8 cellular contexts compared by ENCODE assay signal in the genomic region with DNA sequence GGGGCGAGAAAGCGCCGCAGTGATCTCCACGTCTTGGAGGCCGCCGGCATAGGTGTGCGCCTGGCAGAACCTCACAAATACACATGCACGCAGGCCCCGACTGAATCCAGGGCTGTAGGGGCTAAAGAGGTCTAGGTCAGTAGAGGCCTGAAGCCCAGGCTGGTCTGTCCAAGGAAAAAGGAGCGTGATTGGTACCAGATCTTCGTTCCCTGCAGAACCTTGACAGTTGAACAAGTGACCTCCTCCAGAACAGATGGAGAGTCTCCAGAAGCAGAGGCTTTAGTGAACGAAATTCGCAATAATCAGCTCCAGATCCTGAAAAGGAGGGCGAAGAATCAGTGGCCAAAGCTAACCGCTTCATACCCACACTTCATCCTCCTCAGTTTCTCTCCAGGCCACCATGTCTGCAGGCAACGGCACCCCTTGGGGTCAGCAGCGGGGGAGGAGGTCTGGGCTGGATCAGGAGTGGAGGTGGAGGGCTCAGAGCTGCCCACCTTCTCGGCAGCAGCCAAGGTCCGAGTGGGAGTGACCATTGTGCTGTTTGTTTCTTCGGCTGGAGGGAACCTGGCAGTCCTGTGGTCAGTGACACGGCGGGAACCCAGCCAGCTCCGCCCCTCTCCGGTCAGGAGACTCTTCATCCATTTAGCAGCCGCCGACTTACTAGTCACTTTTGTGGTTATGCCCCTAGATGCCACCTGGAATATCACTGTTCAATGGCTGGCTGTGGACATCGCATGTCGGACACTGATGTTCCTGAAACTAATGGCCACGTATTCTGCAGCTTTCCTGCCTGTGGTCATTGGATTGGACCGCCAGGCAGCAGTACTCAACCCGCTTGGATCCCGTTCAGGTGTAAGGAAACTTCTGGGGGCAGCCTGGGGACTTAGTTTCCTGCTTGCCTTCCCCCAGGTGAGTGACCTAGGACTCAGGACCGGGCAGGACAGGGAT. TPM values are rescaled to one million over a fixed set of nuclear protein-coding genes. Genes with fewer than 3 reads are reported as not detected.
DNase-seq lines count a peak whose midpoint lies in the region; ATAC-seq, FAIRE-seq and TF ChIP-seq lines count a peak whose summit lies in the region.

No MANE protein-coding gene starts in this region.

- DNase-seq in Ammon's horn (ENCODE audit: low spot score) (peak; percentile 40), Panc1 (ENCODE audit: low read depth, low spot score) (no peak), caudate nucleus (lab: John Stamatoyannopoulos, UW) (peak in 26 of 61 donors; percentile 2 to 56 (median 31)), keratinocyte (ENCODE audit: low read depth, low spot score) (no peak), spleen (peak; percentile 89), NCI-H128 (lab: John Stamatoyannopoulos, UW; ENCODE audit: unreplicated experiment) (no peak)

- intact Hi-C loops in Panc1 (cut with micrococcal nuclease; ENCODE audit: unreplicated experiment) (loop anchor here (10.0 kb wide), 1 partner anchor 64 kb away; a partner anchor contains a TSS), spleen (cut with DNase I; ENCODE audit: low total_unique reads) (no loop called here)

- dilution Hi-C loops in keratinocyte (cut with MboI; ENCODE audit: extremely low pct_ligation_motif_present, low sequenced_read_pairs), result no loop called here

- ATAC-seq in HG03135 (IDR thresholded peaks at IDR 0.05; ENCODE audit: unreplicated experiment) (peak; percentile 77), Panc1 (peak; percentile 93)

- BruUV-seq in Panc1 (replicated peaks; lab: Mats Ljungman, UMichigan), result no TSS peak

- H3K27me3 ChIP-seq in Panc1 (ENCODE audit: control insufficient read depth, insufficient read depth, low read length) (no peaks in the 10 kb centered on the region), keratinocyte (ENCODE audit: control insufficient read depth, extremely low read depth, insufficient read depth, low read length) (no peaks in the 10 kb centered on the region), spleen (replicated peaks in 1 of 7) (no peaks in the 10 kb centered on the region)

- H3K4me2 ChIP-seq in keratinocyte (ENCODE audit: control insufficient read depth, extremely low read depth, insufficient read depth, low read depth, low read length), result peak overlapping the region; percentile 99

- peak overlapping the region; percentile 90 for H3K9ac ChIP-seq in keratinocyte (ENCODE audit: control insufficient read depth, extremely low read depth, insufficient read depth, low read length)

- no peaks in the 10 kb centered on the region for H3K9me1 ChIP-seq in keratinocyte (ENCODE audit: control insufficient read depth, extremely low read depth, insufficient read depth, low read length)

- FAIRE-seq in keratinocyte (lab: Jason Lieb, UNC), result no peak

- in situ Hi-C loops in Panc1 (cut with HindIII; ENCODE audit: low pct_unique_long_range_greater_than_20kb, low sequenced_read_pairs), result no loop called here

- TF ChIP-seq CTCF in Panc1 (IDR thresholded peaks at IDR 0.05), result no peak
- TF ChIP-seq CTCF in keratinocyte (optimal IDR thresholded peaks at IDR 0.05 in 1 of 3, IDR thresholded peaks at IDR 0.05 in 1 of 3, conservative IDR thresholded peaks at IDR 0.05 in 1 of 3; ENCODE audit: extremely low read depth in 1 of 3, insufficient read depth in 2 of 3, low read length in 3 of 3), result no peak
- TF ChIP-seq CTCF in spleen (IDR thresholded peaks at IDR 0.05 in 8 of 11, conservative IDR thresholded peaks at IDR 0.05 in 3 of 11), result no peak

- peaks cover 15% of the 10 kb centered on the region for H3K79me2 ChIP-seq in keratinocyte (ENCODE audit: control insufficient read depth, insufficient read depth, low read length)

- 1 to 15% (median 7%) methylated on average over 31 to 33 of the region's 33 CpGs for WGBS in spleen, 5 donors

- H3K27ac ChIP-seq in Panc1 (ENCODE audit: low read length) (peak overlapping the region; percentile 93), caudate nucleus (ENCODE audit: low read depth, low read length) (peak overlapping the region; percentile 98), keratinocyte (ENCODE audit: control insufficient read depth, insufficient read depth, low read length) (peak overlapping the region; percentile 93), spleen (peak overlapping the region; percentile 84 to 93 (median 92))

- H4K20me1 ChIP-seq in keratinocyte (ENCODE audit: control insufficient read depth, extremely low read depth, insufficient read depth, low read length), result no peaks in the 10 kb centered on the region

- CTCF ChIA-PET in Panc1 (lab: Charles Lee), result interaction anchor here (0.6 to 1.4 kb wide), 3 partner anchors 12 to 95 kb away, joined by 3 read pairs; a partner anchor contains a TSS

- POLR2A ChIA-PET in Panc1 (lab: Charles Lee), result interaction anchor here (0.6 to 2.2 kb wide), 3 partner anchors 8 to 110 kb away, joined by 3 to 9 read pairs (median 6); a partner anchor contains a TSS

- H2AFZ ChIP-seq in keratinocyte (ENCODE audit: control insufficient read depth, low read length), result peak overlapping the region; percentile 99

- H3K4me3 ChIP-seq in Panc1 (ENCODE audit: low read depth in 2 of 2, low read length in 2 of 2) (peak overlapping the region; percentile 92 to 94), keratinocyte (ENCODE audit: control insufficient read depth in 2 of 3, extremely low read depth in 1 of 3, insufficient read depth in 2 of 3, low read depth in 1 of 3, low read length in 3 of 3) (peak overlapping the region; percentile 66 to 91 (median 88)), spleen (peak overlapping the region; percentile 82 to 92 (median 88))

- H3K36me3 ChIP-seq in Panc1 (ENCODE audit: control insufficient read depth, insufficient read depth, low read length), result peaks cover 11% of the 10 kb centered on the region
- peaks cover 6 to 7% of the 10 kb centered on the region in 2 experiments for H3K36me3 ChIP-seq in keratinocyte (ENCODE audit: control insufficient read depth in 2 of 2, extremely low read depth in 1 of 2, insufficient read depth in 2 of 2, low read length in 2 of 2)
- peaks cover 0 to 57% (median 30%) of the 10 kb centered on the region in 6 donors for H3K36me3 ChIP-seq in spleen

- TF ChIP-seq POLR2A in GM15510 (IDR thresholded peaks at IDR 0.05; ENCODE audit: borderline replicate concordance, extremely low read depth, insufficient read length), result peak; percentile 47
- no peak for TF ChIP-seq POLR2A in spleen (IDR thresholded peaks at IDR 0.05)

- H3K4me1 ChIP-seq in Panc1 (ENCODE audit: control insufficient read depth, insufficient read depth, low read length), result peaks cover 19% of the 10 kb centered on the region
- peaks cover 19% of the 10 kb centered on the region for H3K4me1 ChIP-seq in keratinocyte (ENCODE audit: control insufficient read depth, extremely low read depth, insufficient read depth, low read length)
- H3K4me1 ChIP-seq in spleen, result peaks cover 10 to 75% (median 38%) of the 10 kb centered on the region in 6 donors

- H3K9me3 ChIP-seq in Panc1 (ENCODE audit: control insufficient read depth, insufficient read depth, low read depth, low read length), result no peaks in the 10 kb centered on the region
- H3K9me3 ChIP-seq in keratinocyte (ENCODE audit: control insufficient read depth, low read depth, low read length), result no peaks in the 10 kb centered on the region
- no peaks in the 10 kb centered on the region for H3K9me3 ChIP-seq in spleen

RNA-seq across cellular contexts. Expression of a gene that starts 0.7 kb away (rescaled TPM):
- total RNA-seq in Panc1 (2021; ENCODE audit: unreplicated experiment) (27.4 TPM), spleen (10 to 100 TPM; 23.4 to 35.4 (median 32.3) TPM)
- polyA plus RNA-seq in Panc1 (2012; ENCODE audit: insufficient read length), result 28.0 TPM
- polyA plus RNA-seq in keratinocyte (43.7 to 97.7 TPM (median 89.0 TPM) in 3 replicates), spleen (10 to 100 TPM; 20.3 to 28.0 (median 26.7) TPM)
- polyA plus RNA-seq in keratinocyte (2011; ENCODE audit: low read depth), result 4.3 TPM
- 44.3 and 61.6 TPM in 2 replicates for polyA plus RNA-seq in keratinocyte (2011; cell fraction: cytosol; rRNA removed)
- polyA plus RNA-seq in keratinocyte (2011; cell fraction: nucleus; rRNA removed), result 45.9 and 49.3 TPM in 2 replicates
- 24.2 and 33.7 TPM in 2 replicates for polyA plus RNA-seq in keratinocyte (2012; ENCODE audit: low replicate concordance)
- 38.9 to 50.0 TPM (median 47.9 TPM) in 3 replicates for polyA minus RNA-seq in keratinocyte
- polyA minus RNA-seq in keratinocyte (2011; cell fraction: cytosol; rRNA and poly(A)+ RNA removed), result 29.9 TPM
- 13.9 and 16.0 TPM in 2 replicates for polyA minus RNA-seq in keratinocyte (2011; cell fraction: nucleus; rRNA and poly(A)+ RNA removed)

RNA-seq across cellular contexts. Expression of a gene that starts 8.0 kb away (rescaled TPM):
- total RNA-seq in Panc1 (2021; ENCODE audit: unreplicated experiment) (172 TPM), spleen (100 to 1,000 TPM; 111 to 187 (median 122) TPM)
- 208 TPM for polyA plus RNA-seq in Panc1 (2012; ENCODE audit: insufficient read length)
- polyA plus RNA-seq in keratinocyte (111 to 209 TPM (median 194 TPM) in 3 replicates), spleen (100 to 1,000 TPM in 2 of 3 donors, 10 to 100 TPM in 1; 87.0 to 117 (median 101) TPM)
- 280 TPM for polyA plus RNA-seq in keratinocyte (2011; ENCODE audit: low read depth)
- polyA plus RNA-seq in keratinocyte (2011; cell fraction: cytosol; rRNA removed), result 143 and 166 TPM in 2 replicates
- 84.1 and 141 TPM in 2 replicates for polyA plus RNA-seq in keratinocyte (2011; cell fraction: nucleus; rRNA removed)
- polyA plus RNA-seq in keratinocyte (2012; ENCODE audit: low replicate concordance), result 168 and 229 TPM in 2 replicates
- 15.1 to 80.3 TPM (median 34.1 TPM) in 3 replicates for polyA minus RNA-seq in keratinocyte
- 63.5 TPM for polyA minus RNA-seq in keratinocyte (2011; cell fraction: cytosol; rRNA and poly(A)+ RNA removed)
- 9.0 and 29.2 TPM in 2 replicates for polyA minus RNA-seq in keratinocyte (2011; cell fraction: nucleus; rRNA and poly(A)+ RNA removed)

RNA-seq across cellular contexts. Expression of a gene that starts 9.4 kb away (rescaled TPM):
- total RNA-seq in Panc1 (2021; ENCODE audit: unreplicated experiment) (2.2 TPM), spleen (1 to 10 TPM in 6 of 7 donors, under 1 TPM in 1; 0.69 to 5.3 (median 3.0) TPM)
- polyA plus RNA-seq in Panc1 (2012; ENCODE audit: insufficient read length), result 1.3 TPM
- polyA plus RNA-seq in keratinocyte (0.54 to 0.90 TPM (median 0.65 TPM) in 3 replicates), spleen (1 to 10 TPM; 1.0 to 2.1 (median 2.0) TPM)
- 0.44 TPM for polyA plus RNA-seq in keratinocyte (2011; ENCODE audit: low read depth)
- polyA plus RNA-seq in keratinocyte (2011; cell fraction: cytosol; rRNA removed), result 0.05 and 0.15 TPM in 2 replicates
- polyA plus RNA-seq in keratinocyte (2011; cell fraction: nucleus; rRNA removed), result 3.5 and 3.8 TPM in 2 replicates
- 0.44 and 0.87 TPM in 2 replicates for polyA plus RNA-seq in keratinocyte (2012; ENCODE audit: low replicate concordance)
- 0.33 to 0.53 TPM (median 0.45 TPM) in 3 replicates for polyA minus RNA-seq in keratinocyte
- polyA minus RNA-seq in keratinocyte (2011; cell fraction: cytosol; rRNA and poly(A)+ RNA removed), result not detected
- 0.53 and 1.4 TPM in 2 replicates for polyA minus RNA-seq in keratinocyte (2011; cell fraction: nucleus; rRNA and poly(A)+ RNA removed)

RNA-seq across cellular contexts. Expression of a gene that starts 33.6 kb away (rescaled TPM):
- not detected for total RNA-seq in Panc1 (2021; ENCODE audit: unreplicated experiment)
- polyA plus RNA-seq in Panc1 (2012; ENCODE audit: insufficient read length), result not detected
- 0.08 to 1.3 TPM (median 0.46 TPM) in 3 replicates for polyA plus RNA-seq in keratinocyte
- polyA plus RNA-seq in keratinocyte (2011; ENCODE audit: low read depth), result 9.6 TPM
- polyA plus RNA-seq in keratinocyte (2011; cell fraction: cytosol; rRNA removed), result 0.15 and 0.27 TPM in 2 replicates
- 0.70 and 0.85 TPM in 2 replicates for polyA plus RNA-seq in keratinocyte (2011; cell fraction: nucleus; rRNA removed)
- 0.13 and 8.2 TPM in 2 replicates for polyA plus RNA-seq in keratinocyte (2012; ENCODE audit: low replicate concordance)
- polyA minus RNA-seq in keratinocyte, result 0.16 to 0.56 TPM in 2 of 3 replicates, not detected in the other
- polyA minus RNA-seq in keratinocyte (2011; cell fraction: cytosol; rRNA and poly(A)+ RNA removed), result not detected
- polyA minus RNA-seq in keratinocyte (2011; cell fraction: nucleus; rRNA and poly(A)+ RNA removed), result 0.21 and 0.62 TPM in 2 replicates
- total RNA-seq in spleen, result 1 to 10 TPM in 1 of 7 donors, under 1 TPM in 6; 0.26 to 1.3 (median 0.47) TPM
- under 1 TPM; 0.38 to 0.65 (median 0.57) TPM for polyA plus RNA-seq in spleen

RNA-seq across cellular contexts. Expression of a gene that starts 38.6 kb away (rescaled TPM):
- total RNA-seq in Panc1 (2021; ENCODE audit: unreplicated experiment) (23.3 TPM), spleen (10 to 100 TPM; 35.1 to 52.9 (median 39.5) TPM)
- 8.6 TPM for polyA plus RNA-seq in Panc1 (2012; ENCODE audit: insufficient read length)
- polyA plus RNA-seq in keratinocyte (9.2 to 26.4 TPM (median 20.0 TPM) in 3 replicates), spleen (10 to 100 TPM; 11.0 to 17.8 (median 14.4) TPM)
- 0.77 TPM for polyA plus RNA-seq in keratinocyte (2011; ENCODE audit: low read depth)
- 16.8 and 21.1 TPM in 2 replicates for polyA plus RNA-seq in keratinocyte (2011; cell fraction: cytosol; rRNA removed)
- 12.9 and 13.4 TPM in 2 replicates for polyA plus RNA-seq in keratinocyte (2011; cell fraction: nucleus; rRNA removed)
- 2.4 and 9.0 TPM in 2 replicates for polyA plus RNA-seq in keratinocyte (2012; ENCODE audit: low replicate concordance)
- polyA minus RNA-seq in keratinocyte, result 10.7 to 17.8 TPM (median 16.1 TPM) in 3 replicates
- polyA minus RNA-seq in keratinocyte (2011; cell fraction: cytosol; rRNA and poly(A)+ RNA removed), result 18.8 TPM
- 5.2 and 8.9 TPM in 2 replicates for polyA minus RNA-seq in keratinocyte (2011; cell fraction: nucleus; rRNA and poly(A)+ RNA removed)

Comparison
In these comparisons a context has a peak if more than half of its experiments do, and no peak if none do; other contexts are left out.
1. DNase-seq: peak in Ammon's horn (single experiment) and spleen (single experiment); none in Panc1 (single experiment), keratinocyte (single experiment) and NCI-H128 (single experiment).
2. Peak in every context shown above with its lines, with median percentiles within 50 percentile points of each other: H3K27ac ChIP-seq and H3K4me3 ChIP-seq.